In the genomic region with DNA sequence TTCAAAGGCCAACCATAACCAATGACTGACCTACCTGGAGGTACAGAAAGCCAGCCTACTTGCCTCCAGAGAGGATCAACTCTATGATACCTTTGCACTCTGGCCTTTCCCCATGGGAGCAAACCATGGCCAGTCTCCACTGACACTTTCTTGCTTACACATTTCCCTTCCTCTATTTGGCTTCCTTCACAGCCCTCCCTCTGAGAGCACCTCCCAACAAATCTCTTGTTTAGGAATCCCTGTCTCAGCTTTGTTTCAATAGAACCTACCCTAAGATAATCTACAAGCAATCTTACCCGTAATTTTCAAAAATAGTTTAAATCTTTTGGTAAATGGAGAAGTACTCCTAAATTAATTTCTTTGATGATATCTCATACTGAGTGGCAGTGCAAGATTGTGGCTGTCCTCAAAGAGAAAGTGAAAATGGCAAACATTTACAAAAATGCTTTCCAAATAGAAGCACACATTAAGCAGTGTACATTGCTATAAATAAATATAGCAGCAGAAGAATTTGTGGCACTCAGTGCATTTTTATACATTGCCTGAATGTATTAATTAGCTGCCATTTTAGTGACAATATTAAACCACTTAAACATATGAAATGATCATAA, we compare ENCODE assay signal across 30 cellular contexts.
DNase-seq lines count a peak whose midpoint lies in the region; ATAC-seq and TF ChIP-seq lines count a peak whose summit lies in the region.
"Had no signal": no experiment of that assay in that cellular context is flagged by ENCODE, and none has a peak within 500 bp of the region (broad histone marks: within the 10 kb centered on the region; RNA-seq: fewer than 3 reads in every experiment).

No MANE protein-coding gene starts in this region.

- no peak for TF ChIP-seq CTCF in KMS-11 (conservative IDR thresholded peaks at IDR 0.05; ENCODE audit: low read depth, low read length)

- no peak overlapping the region for H3K4me3 Mint-ChIP-seq in dendritic cell treated with granulocyte-macrophage colony-stimulating factor and Interleukin-4, amounts not matched to agents 40 ng/mL and 50 ng/mL, for 4 days
- no peak overlapping the region for H3K4me3 Mint-ChIP-seq in activated CD4-positive, alpha-beta memory T cell treated with anti-CD3 and anti-CD28 coated beads, Interleukin-2, amount 10 ng/mL, durations not matched to agents 7 days and 5 days
- H3K4me3 Mint-ChIP-seq in activated CD8-positive, alpha-beta T cell treated with anti-CD3 and anti-CD28 coated beads, Interleukin-2, amount 10 ng/mL, durations not matched to agents 7 days and 5 days = no peak overlapping the region
- H3K4me3 Mint-ChIP-seq: activated B cell treated with CpG ODN at 0.5 μM for 24 hours; activated T-helper 1 cell treated with anti-CD3 and anti-CD28 coated beads, Interleukin-12 subunit alpha, Interleukin-12 subunit beta, Interleukin-2, Interleukin-4 antibody, amounts not matched to agents 30 ng/mL and 10 ng/mL and 1 ng/mL, durations not matched to agents 14 hours and 24 hours and 36 hours; effector memory CD8-positive, alpha-beta T cell; natural killer cell treated with Interleukin-12 subunit alpha and Interleukin-12 subunit beta and Interleukin-15 and Interleukin-18, amount 100 ng/mL, for 72 hours had no signal

- H3K4me2 ChIP-seq in KMS-11 = peak overlapping the region; percentile 30
- H3K4me2 ChIP-seq: BLaER1 had no signal

- H3K4me1 ChIP-seq in KMS-11 (ENCODE audit: low read depth, poor library complexity, severe bottlenecking) = peaks cover 42% of the 10 kb centered on the region
- H3K4me1 ChIP-seq: BLaER1, Peyer's patch, tibial nerve had no signal

- no peak overlapping the region for H3K9ac ChIP-seq in KMS-11
- H3K9ac ChIP-seq: BLaER1 had no signal

- no peak overlapping the region for H3K4me3 ChIP-seq in KMS-11 (IDR thresholded peaks at IDR 0.05; ENCODE audit: insufficient read depth, low read depth, low read length)
- H3K4me3 ChIP-seq: BLaER1, mucosa of descending colon, Peyer's patch, tibial nerve had no signal

- intact Hi-C loops in dendritic cell treated with granulocyte-macrophage colony-stimulating factor and Interleukin-4, amounts not matched to agents 40 ng/mL and 50 ng/mL, for 4 days (cut with micrococcal nuclease) = no loop called here

- ATAC-seq in GM18870 (IDR thresholded peaks at IDR 0.05; ENCODE audit: unreplicated experiment) (peak; percentile 50), GM21786 (IDR thresholded peaks at IDR 0.05; ENCODE audit: unreplicated experiment) (peak; percentile 45)
- ATAC-seq in activated CD8-positive, alpha-beta T cell treated with anti-CD3 and anti-CD28 coated beads, Interleukin-2, amount 10 ng/mL, durations not matched to agents 7 days and 5 days = no peak
- ATAC-seq: effector memory CD8-positive, alpha-beta T cell; HCT116; mucosa of descending colon; natural killer cell treated with Interleukin-12 subunit alpha and Interleukin-12 subunit beta and Interleukin-15 and Interleukin-18, amount 100 ng/mL, for 72 hours had no signal

- CTCF ChIA-PET in activated CD4-positive, alpha-beta memory T cell treated with anti-CD3 and anti-CD28 coated beads, Interleukin-2, amount 10 ng/mL, durations not matched to agents 7 days and 5 days (lab: Charles Lee) = no interaction called here
- CTCF ChIA-PET in activated CD8-positive, alpha-beta T cell treated with anti-CD3 and anti-CD28 coated beads, Interleukin-2, amount 10 ng/mL, durations not matched to agents 7 days and 5 days (lab: Charles Lee) = interaction anchor here (0.9 kb wide), 1 partner anchor 11 kb away, joined by 3 read pairs; no protein-coding TSS in a partner anchor

- POLR2A ChIA-PET in activated CD4-positive, alpha-beta memory T cell treated with anti-CD3 and anti-CD28 coated beads, Interleukin-2, amount 10 ng/mL, durations not matched to agents 7 days and 5 days (lab: Charles Lee) = no interaction called here
- POLR2A ChIA-PET in activated CD8-positive, alpha-beta T cell treated with anti-CD3 and anti-CD28 coated beads, Interleukin-2, amount 10 ng/mL, durations not matched to agents 7 days and 5 days (lab: Charles Lee) = no interaction called here

- H3K9me3 Mint-ChIP-seq in dendritic cell treated with granulocyte-macrophage colony-stimulating factor and Interleukin-4, amounts not matched to agents 40 ng/mL and 50 ng/mL, for 4 days = peaks cover 7% of the 10 kb centered on the region
- no peaks in the 10 kb centered on the region for H3K9me3 Mint-ChIP-seq in activated CD4-positive, alpha-beta memory T cell treated with anti-CD3 and anti-CD28 coated beads, Interleukin-2, amount 10 ng/mL, durations not matched to agents 7 days and 5 days
- H3K9me3 Mint-ChIP-seq in activated CD8-positive, alpha-beta T cell treated with anti-CD3 and anti-CD28 coated beads, Interleukin-2, amount 10 ng/mL, durations not matched to agents 7 days and 5 days (ENCODE audit: insufficient read depth) = no peaks in the 10 kb centered on the region
- H3K9me3 Mint-ChIP-seq: activated B cell treated with CpG ODN at 0.5 μM for 24 hours; activated T-helper 1 cell treated with anti-CD3 and anti-CD28 coated beads, Interleukin-12 subunit alpha, Interleukin-12 subunit beta, Interleukin-2, Interleukin-4 antibody, amounts not matched to agents 30 ng/mL and 10 ng/mL and 1 ng/mL, durations not matched to agents 14 hours and 24 hours and 36 hours; effector memory CD8-positive, alpha-beta T cell; natural killer cell treated with Interleukin-12 subunit alpha and Interleukin-12 subunit beta and Interleukin-15 and Interleukin-18, amount 100 ng/mL, for 72 hours had no signal

- DNase-seq in GF-D8 (lab: John Stamatoyannopoulos, UW) = no peak
- no peak for DNase-seq in activated CD4-positive, alpha-beta memory T cell treated with anti-CD3 and anti-CD28 coated beads, Interleukin-2, amount 10 ng/mL, durations not matched to agents 7 days and 5 days
- no peak for DNase-seq in activated CD8-positive, alpha-beta T cell treated with anti-CD3 and anti-CD28 coated beads, Interleukin-2, amount 10 ng/mL, durations not matched to agents 7 days and 5 days
- DNase-seq: activated B cell treated with CpG ODN at 0.5 μM for 24 hours; activated CD4-positive, alpha-beta T cell treated with anti-CD3 and anti-CD28 coated beads, Interleukin-2, amount 50 U/mL, for 48 hours; activated CD8-positive, alpha-beta memory T cell treated with anti-CD3 and anti-CD28 coated beads, Interleukin-2, amount 50 U/mL, for 48 hours; activated naive CD4-positive, alpha-beta T cell treated with Interleukin-2 at 50 U/mL for 16 hours; central memory CD4-positive, alpha-beta T cell; cortex of kidney; effector memory CD8-positive, alpha-beta T cell; KBM-7; mammary epithelial cell; mucosa of descending colon; NCI-H1436; NCI-H2081 treated with DMSO at 0.1 percent for 48 hours; NCI-H226; NCI-H526 treated with DMSO at 0.1 percent for 48 hours; Peyer's patch; stimulated activated CD4-positive, alpha-beta T cell treated with anti-CD3 and anti-CD28 coated beads, Interleukin-15, amount 100 ng/mL, for 24 hours; stimulated activated CD4-positive, alpha-beta T cell treated with anti-CD3 and anti-CD28 coated beads, Interleukin-4, amount 100 ng/mL, for 4 hours; T-helper 9 cell had no signal

- no peaks in the 10 kb centered on the region for H3K79me2 ChIP-seq in KMS-11 (ENCODE audit: insufficient read depth, low read depth)

- no peaks in the 10 kb centered on the region for H3K36me3 Mint-ChIP-seq in dendritic cell treated with granulocyte-macrophage colony-stimulating factor and Interleukin-4, amounts not matched to agents 40 ng/mL and 50 ng/mL, for 4 days (ENCODE audit: low read depth)
- no peaks in the 10 kb centered on the region for H3K36me3 Mint-ChIP-seq in activated CD4-positive, alpha-beta memory T cell treated with anti-CD3 and anti-CD28 coated beads, Interleukin-2, amount 10 ng/mL, durations not matched to agents 7 days and 5 days (ENCODE audit: low read depth)
- H3K36me3 Mint-ChIP-seq in activated CD8-positive, alpha-beta T cell treated with anti-CD3 and anti-CD28 coated beads, Interleukin-2, amount 10 ng/mL, durations not matched to agents 7 days and 5 days (ENCODE audit: low read depth) = no peaks in the 10 kb centered on the region
- H3K36me3 Mint-ChIP-seq: natural killer cell treated with Interleukin-12 subunit alpha and Interleukin-12 subunit beta and Interleukin-15 and Interleukin-18, amount 100 ng/mL, for 72 hours had no signal

- H2AFZ ChIP-seq in KMS-11 (ENCODE audit: low read depth) = peak overlapping the region; percentile 15; the same call in 1 of the 2 replicates

- no peak overlapping the region for H3K27ac ChIP-seq in KMS-11
- H3K27ac ChIP-seq: BLaER1, Peyer's patch, tibial nerve had no signal

- no peaks in the 10 kb centered on the region for H3K27me3 ChIP-seq in KMS-11 (ENCODE audit: insufficient read depth, low read depth)
- H3K27me3 ChIP-seq: BLaER1, Peyer's patch, tibial nerve had no signal

- no peaks in the 10 kb centered on the region for H3K27me3 Mint-ChIP-seq in dendritic cell treated with granulocyte-macrophage colony-stimulating factor and Interleukin-4, amounts not matched to agents 40 ng/mL and 50 ng/mL, for 4 days
- no peaks in the 10 kb centered on the region for H3K27me3 Mint-ChIP-seq in activated CD4-positive, alpha-beta memory T cell treated with anti-CD3 and anti-CD28 coated beads, Interleukin-2, amount 10 ng/mL, durations not matched to agents 7 days and 5 days
- H3K27me3 Mint-ChIP-seq in activated CD8-positive, alpha-beta T cell treated with anti-CD3 and anti-CD28 coated beads, Interleukin-2, amount 10 ng/mL, durations not matched to agents 7 days and 5 days (ENCODE audit: low read depth) = peaks cover 4% of the 10 kb centered on the region
- H3K27me3 Mint-ChIP-seq: activated B cell treated with CpG ODN at 0.5 μM for 24 hours; natural killer cell treated with Interleukin-12 subunit alpha and Interleukin-12 subunit beta and Interleukin-15 and Interleukin-18, amount 100 ng/mL, for 72 hours had no signal

- H3K4me1 Mint-ChIP-seq in dendritic cell treated with granulocyte-macrophage colony-stimulating factor and Interleukin-4, amounts not matched to agents 40 ng/mL and 50 ng/mL, for 4 days (ENCODE audit: low read depth) = peaks cover 23% of the 10 kb centered on the region
- H3K4me1 Mint-ChIP-seq in activated CD4-positive, alpha-beta memory T cell treated with anti-CD3 and anti-CD28 coated beads, Interleukin-2, amount 10 ng/mL, durations not matched to agents 7 days and 5 days = no peaks in the 10 kb centered on the region
- no peaks in the 10 kb centered on the region for H3K4me1 Mint-ChIP-seq in activated CD8-positive, alpha-beta T cell treated with anti-CD3 and anti-CD28 coated beads, Interleukin-2, amount 10 ng/mL, durations not matched to agents 7 days and 5 days (ENCODE audit: low read depth)

- H3K27ac Mint-ChIP-seq in dendritic cell treated with granulocyte-macrophage colony-stimulating factor and Interleukin-4, amounts not matched to agents 40 ng/mL and 50 ng/mL, for 4 days = peak overlapping the region; percentile 56
- no peak overlapping the region for H3K27ac Mint-ChIP-seq in activated CD4-positive, alpha-beta memory T cell treated with anti-CD3 and anti-CD28 coated beads, Interleukin-2, amount 10 ng/mL, durations not matched to agents 7 days and 5 days
- no peak overlapping the region for H3K27ac Mint-ChIP-seq in activated CD8-positive, alpha-beta T cell treated with anti-CD3 and anti-CD28 coated beads, Interleukin-2, amount 10 ng/mL, durations not matched to agents 7 days and 5 days
- H3K27ac Mint-ChIP-seq: activated B cell treated with CpG ODN at 0.5 μM for 24 hours; activated T-helper 1 cell treated with anti-CD3 and anti-CD28 coated beads, Interleukin-12 subunit alpha, Interleukin-12 subunit beta, Interleukin-2, Interleukin-4 antibody, amounts not matched to agents 30 ng/mL and 10 ng/mL and 1 ng/mL, durations not matched to agents 14 hours and 24 hours and 36 hours; effector memory CD8-positive, alpha-beta T cell; natural killer cell treated with Interleukin-12 subunit alpha and Interleukin-12 subunit beta and Interleukin-15 and Interleukin-18, amount 100 ng/mL, for 72 hours had no signal

- H3K36me3 ChIP-seq in KMS-11 (ENCODE audit: insufficient read depth) = no peaks in the 10 kb centered on the region
- H3K36me3 ChIP-seq: BLaER1, Peyer's patch, tibial nerve had no signal

- no peaks in the 10 kb centered on the region for H4K20me1 ChIP-seq in KMS-11 (ENCODE audit: insufficient read depth)
- H4K20me1 ChIP-seq: BLaER1 had no signal
